In the genomic region with DNA sequence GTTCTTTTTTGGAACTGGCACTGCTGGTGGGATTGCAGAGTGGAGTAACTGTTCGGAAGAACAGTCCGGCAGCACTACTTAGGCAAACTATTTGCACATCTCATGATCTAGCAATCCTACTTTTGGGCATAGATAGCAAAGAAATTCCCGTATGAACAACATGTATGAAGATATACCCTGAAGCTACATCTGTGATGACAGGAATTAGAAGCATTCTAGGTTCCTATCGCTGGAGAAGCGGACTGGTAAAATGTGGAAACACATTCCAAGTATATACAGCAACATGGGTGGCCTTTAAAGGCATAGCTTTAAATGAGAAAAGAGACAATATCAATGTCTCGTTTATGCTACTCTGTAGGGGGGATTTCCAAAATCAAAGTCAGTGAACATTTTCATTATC, we compare ENCODE assay signal across 8 cellular contexts. TPM values are rescaled to one million over a fixed set of nuclear protein-coding genes. Genes with fewer than 3 reads are reported as not detected.
DNase-seq lines count a peak whose midpoint lies in the region; ATAC-seq lines count a peak whose summit lies in the region.

No MANE protein-coding gene starts in this region.

- H2BK5ac ChIP-seq in mesenchymal stem cell (ENCODE audit: low read depth, low read length, poor library complexity, severe bottlenecking) = no peak overlapping the region

- no peak overlapping the region for H2AK5ac ChIP-seq in mesenchymal stem cell (ENCODE audit: low read length, severe bottlenecking)

- no peak overlapping the region for H4K8ac ChIP-seq in mesenchymal stem cell (ENCODE audit: low read length)

- H3K9ac ChIP-seq in mesenchymal stem cell (ENCODE audit: low read length) = peak overlapping the region; percentile 98

- H3K18ac ChIP-seq in mesenchymal stem cell (ENCODE audit: low read depth in 1 of 2, low read length in 2 of 2) = no peak overlapping the region

- H3K27ac ChIP-seq in mesenchymal stem cell (ENCODE audit: low read length, poor library complexity, severe bottlenecking) = no peak overlapping the region

- peaks cover 11 to 28% of the 10 kb centered on the region in 2 experiments for H3K36me3 ChIP-seq in mesenchymal stem cell (ENCODE audit: control insufficient read depth in 1 of 2, insufficient read depth in 2 of 2, low read depth in 1 of 2, low read length in 2 of 2)

- ATAC-seq in stimulated activated naive CD8-positive, alpha-beta T cell treated with anti-CD3 and anti-CD28 coated beads, Interleukin-15, Interleukin-2, amounts not matched to agents 100 U/mL and 50 U/mL, for 24 hours = no peak
- ATAC-seq in GM19328 (IDR thresholded peaks at IDR 0.05; ENCODE audit: unreplicated experiment) = no peak
- ATAC-seq in activated CD4-positive, CD25-positive, alpha-beta regulatory T cell treated with anti-CD3 and anti-CD28 coated beads, Interleukin-2, amount 50 U/mL, for 24 hours = no peak

- no peaks in the 10 kb centered on the region for H3K27me3 ChIP-seq in mesenchymal stem cell (ENCODE audit: control insufficient read depth in 1 of 2, insufficient read depth in 1 of 2, low read length in 2 of 2)

- DNase-seq in stimulated activated naive CD8-positive, alpha-beta T cell treated with anti-CD3 and anti-CD28 coated beads, Interleukin-15, Interleukin-2, amounts not matched to agents 100 U/mL and 50 U/mL, for 24 hours = no peak
- DNase-seq in astrocyte of the hippocampus (ENCODE audit: low read depth, low spot score) (peak; percentile 34), mesenchymal stem cell (no peak), NCI-H1694 (lab: John Stamatoyannopoulos, UW) (no peak), NCI-H1105 (lab: John Stamatoyannopoulos, UW) (no peak)

- H2BK12ac ChIP-seq in mesenchymal stem cell (ENCODE audit: low read length in 2 of 2) = no peak overlapping the region

- H3K27ac Mint-ChIP-seq in stimulated activated naive CD8-positive, alpha-beta T cell treated with anti-CD3 and anti-CD28 coated beads, Interleukin-15, Interleukin-2, amounts not matched to agents 100 ng/mL and 50 ng/mL, for 24 hours = no peak overlapping the region

- WGBS in mesenchymal stem cell = 90% methylated on average over 6 of the region's 6 CpGs

- no peaks in the 10 kb centered on the region for H3K27me3 Mint-ChIP-seq in stimulated activated naive CD8-positive, alpha-beta T cell treated with anti-CD3 and anti-CD28 coated beads, Interleukin-15, Interleukin-2, amounts not matched to agents 100 ng/mL and 50 ng/mL, for 24 hours

- peak overlapping the region; percentile 45 for H3K4me2 ChIP-seq in mesenchymal stem cell (ENCODE audit: low read length, poor library complexity, severe bottlenecking)

- H3K9me3 Mint-ChIP-seq in stimulated activated naive CD8-positive, alpha-beta T cell treated with anti-CD3 and anti-CD28 coated beads, Interleukin-15, Interleukin-2, amounts not matched to agents 100 ng/mL and 50 ng/mL, for 24 hours = no peaks in the 10 kb centered on the region

- no peaks in the 10 kb centered on the region for H3K9me3 ChIP-seq in mesenchymal stem cell (ENCODE audit: control insufficient read depth, low read length)

- peaks cover 56% of the 10 kb centered on the region for H3K4me1 Mint-ChIP-seq in stimulated activated naive CD8-positive, alpha-beta T cell treated with anti-CD3 and anti-CD28 coated beads, Interleukin-15, Interleukin-2, amounts not matched to agents 100 ng/mL and 50 ng/mL, for 24 hours (ENCODE audit: low read depth)

- H2BK15ac ChIP-seq in mesenchymal stem cell (ENCODE audit: low read depth, poor library complexity, severe bottlenecking) = no peak overlapping the region

- peak overlapping the region; percentile 98 for H3K4me3 Mint-ChIP-seq in stimulated activated naive CD8-positive, alpha-beta T cell treated with anti-CD3 and anti-CD28 coated beads, Interleukin-15, Interleukin-2, amounts not matched to agents 100 ng/mL and 50 ng/mL, for 24 hours

- H4K91ac ChIP-seq in mesenchymal stem cell (ENCODE audit: low read length) = no peak overlapping the region

- H3K36me3 Mint-ChIP-seq in stimulated activated naive CD8-positive, alpha-beta T cell treated with anti-CD3 and anti-CD28 coated beads, Interleukin-15, Interleukin-2, amounts not matched to agents 100 ng/mL and 50 ng/mL, for 24 hours (ENCODE audit: low read depth) = peaks cover 55% of the 10 kb centered on the region

- H3K4me3 ChIP-seq in mesenchymal stem cell (ENCODE audit: insufficient read depth in 1 of 2, low read depth in 1 of 2, low read length in 2 of 2) = peak overlapping the region in 1 of 2 experiments; percentile 98

- H3K4me1 ChIP-seq in mesenchymal stem cell (ENCODE audit: control insufficient read depth, insufficient read depth, low read depth, low read length) = no peaks in the 10 kb centered on the region

- H3K4ac ChIP-seq in mesenchymal stem cell (ENCODE audit: low read depth in 1 of 2, low read length in 2 of 2) = no peak overlapping the region

- no peak overlapping the region for H3K23ac ChIP-seq in mesenchymal stem cell (ENCODE audit: low read length in 2 of 2)

- no peak overlapping the region for H3K14ac ChIP-seq in mesenchymal stem cell (ENCODE audit: low read length in 2 of 2)

- H2AFZ ChIP-seq in mesenchymal stem cell (ENCODE audit: low read depth, low read length) = no peak overlapping the region

- H3K79me1 ChIP-seq in mesenchymal stem cell (replicated peaks; ENCODE audit: low read length, poor library complexity, severe bottlenecking) = peaks cover 10% of the 10 kb centered on the region

- H2BK120ac ChIP-seq in mesenchymal stem cell (ENCODE audit: low read depth, low read length) = no peak overlapping the region

RNA-seq across cellular contexts. Expression of gene DCAF16, which starts 3.1 kb away (rescaled TPM):
- 16.9 TPM for polyA plus RNA-seq in mesenchymal stem cell (2013, experiment 1 of 2)
- 16.4 TPM for polyA plus RNA-seq in mesenchymal stem cell (2013, experiment 2 of 2)

RNA-seq across cellular contexts. Expression of gene NCAPG, which starts 3.3 kb away (rescaled TPM):
- 4.4 TPM for polyA plus RNA-seq in mesenchymal stem cell (2013, experiment 1 of 2)
- polyA plus RNA-seq in mesenchymal stem cell (2013, experiment 2 of 2) = 4.3 TPM

RNA-seq across cellular contexts. Expression of gene FAM184B, which starts 26.0 kb away (rescaled TPM):
- under 0.01 TPM for polyA plus RNA-seq in mesenchymal stem cell (2013, experiment 1 of 2)
- under 0.01 TPM for polyA plus RNA-seq in mesenchymal stem cell (2013, experiment 2 of 2)
